20 cellular contexts compared by ENCODE assay signal in the genomic region with DNA sequence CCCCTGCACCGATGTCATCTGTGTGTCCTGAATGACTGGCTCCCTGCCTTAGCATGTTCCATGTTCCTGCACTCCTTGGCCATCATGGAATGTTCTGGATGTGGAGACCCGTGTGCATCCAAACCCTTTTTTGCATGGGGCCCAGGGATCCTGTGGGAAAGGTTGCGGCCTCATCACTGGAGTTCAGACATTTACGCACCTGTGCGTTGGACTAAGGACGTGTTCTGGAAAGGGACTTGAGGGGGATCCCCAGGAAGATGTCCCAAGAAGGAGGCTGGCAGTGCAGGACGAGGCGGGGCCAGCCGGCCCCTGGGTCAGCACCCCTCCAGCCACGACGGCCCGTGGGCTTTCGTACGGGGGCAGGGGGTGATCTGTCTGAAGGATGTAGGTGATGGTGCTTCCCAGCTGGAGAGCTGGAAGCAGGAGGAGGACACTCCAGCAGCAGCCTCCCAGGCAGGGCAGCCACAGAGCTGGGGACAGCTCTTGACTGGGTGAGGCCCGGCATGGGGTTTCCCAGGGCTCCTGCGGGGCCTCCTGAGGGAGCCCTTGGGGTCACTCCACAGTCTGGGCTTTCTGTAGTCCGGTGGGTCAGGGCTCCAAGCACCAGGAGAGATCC.
DNase-seq lines count a peak whose midpoint lies in the region; ATAC-seq, FAIRE-seq and TF ChIP-seq lines count a peak whose summit lies in the region.
"Had no signal": no experiment of that assay in that cellular context is flagged by ENCODE, and none has a peak within 500 bp of the region (broad histone marks: within the 10 kb centered on the region; RNA-seq: fewer than 3 reads in every experiment).

No MANE protein-coding gene starts in this region.

- no peak for FAIRE-seq in H1 (lab: Jason Lieb, UNC)
- FAIRE-seq: D721Med, G401.6, GM12892 had no signal

- no peaks in the 10 kb centered on the region for H4K20me1 ChIP-seq in BLaER1
- no peaks in the 10 kb centered on the region for H4K20me1 ChIP-seq in H1 (replicated peaks in 1 of 2; ENCODE audit: control insufficient read depth in 1 of 2, insufficient read depth in 2 of 2, low read length in 2 of 2)

- H3K9ac ChIP-seq in BLaER1 (0 out of 2 replicates have a peak overlapping the region, but pooled peaks have one; percentile 15), H1 (replicated peaks in 1 of 4; ENCODE audit: extremely low read depth in 1 of 4, low read depth in 3 of 4, low read length in 3 of 4) (no peak overlapping the region), neuronal stem cell (ENCODE audit: low read depth, low read length, poor library complexity) (no peak overlapping the region)
- H3K9ac ChIP-seq: GM23248 had no signal

- H3K18ac ChIP-seq in H1 (ENCODE audit: extremely low read depth, low read length) (no peak overlapping the region), neuronal stem cell (ENCODE audit: low read length) (peak overlapping the region; percentile 48)

- TF ChIP-seq RAD21 in H1 (IDR thresholded peaks at IDR 0.05 in 1 of 2, conservative IDR thresholded peaks at IDR 0.05 in 1 of 2; ENCODE audit: low read depth in 2 of 2, low read length in 2 of 2): no peak

- H3K79me2 ChIP-seq in H1 (ENCODE audit: control insufficient read depth in 1 of 2, insufficient read depth in 2 of 2, low read length in 2 of 2): no peaks in the 10 kb centered on the region

- H3K4me1 Mint-ChIP-seq in T-helper 17 cell: peaks cover 2% of the 10 kb centered on the region

- POLR2A ChIA-PET in H1 (lab: Charles Lee; ENCODE audit: partially characterized antibody): no interaction called here

- H2BK12ac ChIP-seq in H1 (ENCODE audit: low read depth, low read length) (no peak overlapping the region), neuronal stem cell (ENCODE audit: low read length) (no peak overlapping the region)

- H3K27me3 Mint-ChIP-seq in T-helper 17 cell: peaks cover 23% of the 10 kb centered on the region

- H2BK15ac ChIP-seq in H1 (ENCODE audit: low read length) (no peak overlapping the region), neuronal stem cell (ENCODE audit: low read length) (no peak overlapping the region)

- no peak overlapping the region for H3K4me3 Mint-ChIP-seq in T-helper 17 cell
- H3K4me3 Mint-ChIP-seq: CD4-positive, alpha-beta T cell; H9; IgD-negative memory B cell had no signal

- H3K23me2 ChIP-seq in H1 (ENCODE audit: low read depth, low read length): 0 out of 2 replicates have a peak, but pooled peaks cover 2% of the 10 kb centered on the region

- H3K79me1 ChIP-seq in H1 (ENCODE audit: low read depth, low read length) (no peaks in the 10 kb centered on the region), neuronal stem cell (ENCODE audit: low read depth, low read length) (no peaks in the 10 kb centered on the region)

- H2AFZ ChIP-seq in H1 (ENCODE audit: low read length) (no peak overlapping the region), neuronal stem cell (ENCODE audit: low read length) (no peak overlapping the region)
- H2AFZ ChIP-seq: GM23248 had no signal

- H3K36me3 Mint-ChIP-seq in T-helper 17 cell (ENCODE audit: low read depth): no peaks in the 10 kb centered on the region
- H3K36me3 Mint-ChIP-seq: IgD-negative memory B cell had no signal

- H3K36me3 ChIP-seq in BLaER1 (peaks cover 21% of the 10 kb centered on the region; the same call in 1 of the 2 replicates), H1 (ENCODE audit: control insufficient read depth in 2 of 4, insufficient read depth in 4 of 4, low read length in 3 of 4) (no peaks in the 10 kb centered on the region), neuronal stem cell (replicated peaks in 1 of 2; ENCODE audit: control insufficient read depth in 2 of 2, insufficient read depth in 2 of 2, low read length in 2 of 2) (no peaks in the 10 kb centered on the region)

- no peak for TF ChIP-seq EP300 in H1 (IDR thresholded peaks at IDR 0.05; ENCODE audit: borderline replicate concordance in 1 of 2, low read depth in 2 of 2, low read length in 2 of 2)

- H3K4ac ChIP-seq in H1 (replicated peaks; ENCODE audit: insufficient read length, low read depth, low read length) (no peak overlapping the region), neuronal stem cell (ENCODE audit: low read length) (no peak overlapping the region)

- 90% methylated on average over 17 of the region's 17 CpGs; no CpG with 5 or more reads in 1 of the 2 experiments for whole genome bisulfite sequencing in H1 (ENCODE audit: extremely low coverage in 1 of 2, insufficient coverage in 1 of 2, insufficient read length in 1 of 2, insufficient replicate concordance in 2 of 2, low coverage in 1 of 2, low lambda C conversion rate in 2 of 2, missing lambda C conversion rate in 1 of 2), 2 experiments
- WGBS in neuronal stem cell (ENCODE audit: extremely low coverage in 2 of 2, insufficient read length in 2 of 2, insufficient replicate concordance in 1 of 2), 2 donors: no CpG with 5 or more reads among the region's 17 CpGs

- no peak overlapping the region for H3K23ac ChIP-seq in H1 (ENCODE audit: insufficient read length)
- no peak overlapping the region for H3K23ac ChIP-seq in neuronal stem cell (ENCODE audit: low read depth, low read length, poor library complexity)

- H3K27ac ChIP-seq in BLaER1 (peak overlapping the region; percentile 30; the same call in 1 of the 2 replicates), H1 (ENCODE audit: low read depth, low read length) (no peak overlapping the region), neuronal stem cell (replicated peaks; ENCODE audit: low read length) (no peak overlapping the region)
- H3K27ac ChIP-seq: GM23248 had no signal

- H2AK5ac ChIP-seq in H1 (ENCODE audit: low read depth, low read length): no peak overlapping the region
- H2AK5ac ChIP-seq in neuronal stem cell (ENCODE audit: low read depth, low read length): no peak overlapping the region

- DNase-seq in GM20000 (ENCODE audit: low spot score) (peak; percentile 35), H1 (ENCODE audit: low read depth in 1 of 2, low spot score in 2 of 2) (no peak), neuronal stem cell (ENCODE audit: low spot score) (no peak), iPS-NIHi7 (ENCODE audit: extremely low spot score) (no peak), cerebellum (ENCODE audit: low spot score) (no peak), T-helper 17 cell (no peak)
- no peak for DNase-seq in central memory CD4-positive, alpha-beta T cell
- DNase-seq: ACHN; C1 segment of cervical spinal cord; CD4-positive, alpha-beta T cell; DMS153; DMS79 treated with DMSO at 0.1 percent for 48 hours; EL; GM23248; H9 had no signal

- H3K56ac ChIP-seq in H1 (replicated peaks; ENCODE audit: insufficient read length, low read depth, low read length): no peak overlapping the region

- H4K8ac ChIP-seq in H1 (ENCODE audit: extremely low read depth, insufficient read depth, low read length) (peak overlapping the region; percentile 37; the same call in 1 of the 2 replicates), neuronal stem cell (ENCODE audit: low read depth, low read length) (no peak overlapping the region)

- no peak overlapping the region for H4K5ac ChIP-seq in H1 (ENCODE audit: insufficient read length, low read depth, low read length)

- no peak for TF ChIP-seq POLR2A in H1 (IDR thresholded peaks at IDR 0.05; ENCODE audit: control extremely low read depth in 1 of 2, low read depth in 2 of 2, low read length in 2 of 2)

- H3K9me3 ChIP-seq in BLaER1: peaks cover 13% of the 10 kb centered on the region
- H3K9me3 ChIP-seq in H1 (ENCODE audit: insufficient read depth in 2 of 2, low read depth in 1 of 2, low read length in 1 of 2): no peaks in the 10 kb centered on the region
- H3K9me3 ChIP-seq in neuronal stem cell (replicated peaks in 1 of 2; ENCODE audit: control insufficient read depth in 2 of 2, insufficient read depth in 1 of 2, low read depth in 1 of 2, low read length in 2 of 2): peaks cover 2% of the 10 kb centered on the region in 2 donors
- no peaks in the 10 kb centered on the region for H3K9me3 ChIP-seq in T-helper 17 cell (ENCODE audit: control insufficient read depth, low read length, poor library complexity, severe bottlenecking)

- CTCF ChIA-PET in H1 (lab: Charles Lee; ENCODE audit: partially characterized antibody): no interaction called here

- H3K4me3 ChIP-seq in BLaER1 (no peak overlapping the region), H1 (ENCODE audit: extremely low read depth in 1 of 4, insufficient read depth in 2 of 4, low read depth in 3 of 4, low read length in 4 of 4) (no peak overlapping the region), neuronal stem cell (ENCODE audit: low read length in 2 of 2) (no peak overlapping the region)
- H3K4me3 ChIP-seq: GM23248 had no signal

- no peak for TF ChIP-seq CTCF in GM20000 (IDR thresholded peaks at IDR 0.05; ENCODE audit: extremely low read depth, missing control alignments)
- TF ChIP-seq CTCF in H1 (IDR thresholded peaks at IDR 0.05; ENCODE audit: control extremely low read depth in 1 of 3, insufficient read depth in 1 of 3, low read depth in 1 of 3, low read length in 3 of 3): no peak

- no peak overlapping the region for H2BK5ac ChIP-seq in H1 (ENCODE audit: low read depth, low read length)
- no peak overlapping the region for H2BK5ac ChIP-seq in neuronal stem cell (ENCODE audit: low read length)

- H2BK120ac ChIP-seq in H1 (replicated peaks; ENCODE audit: low read depth, low read length) (no peak overlapping the region), neuronal stem cell (ENCODE audit: low read depth, low read length) (no peak overlapping the region)

- peaks cover 82% of the 10 kb centered on the region for H3K4me1 ChIP-seq in BLaER1
- H3K4me1 ChIP-seq in H1 (replicated peaks in 1 of 4; ENCODE audit: control insufficient read depth in 3 of 4, insufficient read depth in 4 of 4, low read length in 3 of 4): peaks cover 5 to 42% (median 34%) of the 10 kb centered on the region in 4 experiments
- peaks cover 9 to 25% of the 10 kb centered on the region in 2 donors for H3K4me1 ChIP-seq in neuronal stem cell (ENCODE audit: control insufficient read depth in 2 of 2, insufficient read depth in 1 of 2, low read depth in 1 of 2, low read length in 2 of 2)

- H2BK20ac ChIP-seq in H1 (ENCODE audit: low read length): no peak overlapping the region

- H3K27ac Mint-ChIP-seq in T-helper 17 cell: no peak overlapping the region
- H3K27ac Mint-ChIP-seq: CD4-positive, alpha-beta T cell; IgD-negative memory B cell had no signal

- H4K91ac ChIP-seq in H1 (replicated peaks; ENCODE audit: insufficient read length, low read length): no peak overlapping the region
- no peak overlapping the region for H4K91ac ChIP-seq in neuronal stem cell (ENCODE audit: low read depth, low read length, poor library complexity)

- no peak for ATAC-seq in T-helper 17 cell

- peak overlapping the region; percentile 8; the same call in 1 of the 2 replicates for H3K4me2 ChIP-seq in BLaER1
- H3K4me2 ChIP-seq in H1 (ENCODE audit: insufficient read depth in 1 of 2, low read depth in 2 of 2, low read length in 2 of 2): no peak overlapping the region
- H3K4me2 ChIP-seq in neuronal stem cell (ENCODE audit: insufficient read depth, low read length, poor library complexity, severe bottlenecking): no peak overlapping the region

- H3K14ac ChIP-seq in H1 (ENCODE audit: insufficient read length): no peak overlapping the region
- H3K14ac ChIP-seq in neuronal stem cell (ENCODE audit: low read length): no peak overlapping the region

- H3K27me3 ChIP-seq in BLaER1 (no peaks in the 10 kb centered on the region), H1 (replicated peaks in 1 of 4; ENCODE audit: control insufficient read depth in 3 of 4, extremely low read depth in 1 of 4, insufficient read depth in 3 of 4, low read length in 3 of 4) (no peaks in the 10 kb centered on the region; a peak in 1 of 7 replicates), neuronal stem cell (ENCODE audit: control insufficient read depth in 3 of 3, insufficient read depth in 3 of 3, low read depth in 1 of 3, low read length in 3 of 3) (no peaks in the 10 kb centered on the region)
